Comparison of ENCODE assay signal across 8 cellular contexts in the genomic region with DNA sequence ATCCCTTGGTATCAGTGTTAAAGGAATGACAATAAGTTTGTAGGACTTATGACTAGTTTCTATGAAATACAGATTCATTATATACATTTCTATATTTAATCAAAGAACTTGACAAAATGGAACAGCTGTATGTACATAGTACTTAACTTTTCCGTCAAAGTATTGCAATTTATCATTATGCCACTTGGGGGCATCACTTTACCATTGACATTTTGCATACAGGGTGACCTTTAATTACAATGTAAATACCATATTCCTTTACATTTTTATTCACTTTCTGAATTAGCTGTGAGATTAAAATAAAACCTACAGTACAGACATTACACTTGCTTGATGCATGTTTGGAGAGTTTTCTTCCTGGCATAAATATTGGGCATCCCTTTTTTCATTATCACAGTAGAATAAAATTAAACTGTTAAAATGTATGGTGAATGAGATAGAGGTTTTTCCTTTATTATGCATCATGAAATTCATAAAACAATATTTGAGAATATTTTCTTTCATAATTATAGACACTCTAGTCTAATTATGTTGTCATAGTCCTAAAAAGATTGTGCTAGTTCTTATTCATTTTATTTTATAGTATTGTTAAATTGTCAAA. TPM values are rescaled to one million over a fixed set of nuclear protein-coding genes. Genes with fewer than 3 reads are reported as not detected.
DNase-seq lines count a peak whose midpoint lies in the region; ATAC-seq lines count a peak whose summit lies in the region.

No MANE protein-coding gene starts in this region.

- no peaks in the 10 kb centered on the region for H3K36me3 Mint-ChIP-seq in activated naive CD4-positive, alpha-beta T cell treated with anti-CD3 and anti-CD28 coated beads, Interleukin-2, amount 50 U/mL, for 72 hours

- no peaks in the 10 kb centered on the region for H3K9me3 Mint-ChIP-seq in activated naive CD4-positive, alpha-beta T cell treated with anti-CD3 and anti-CD28 coated beads, Interleukin-2, amount 50 U/mL, for 72 hours

- peak in 1 of 2 donors; percentile 56 for DNase-seq in activated naive CD4-positive, alpha-beta T cell treated with anti-CD3 and anti-CD28 coated beads, Interleukin-2, amount 50 U/mL, for 72 hours (ENCODE audit: low spot score in 2 of 2)
- DNase-seq in activated naive CD4-positive, alpha-beta T cell treated with anti-CD3 and anti-CD28 coated beads, Interleukin-2, amount 50 U/mL, for 16 hours, result no peak
- peak; percentile 42 for DNase-seq in NT2/D1 (ENCODE audit: low read depth, low spot score)
- peak; percentile 47 for DNase-seq in cerebellar cortex (ENCODE audit: low spot score)
- DNase-seq in midbrain (lab: John Stamatoyannopoulos, UW), result peak; percentile 30
- DNase-seq in sciatic nerve (ENCODE audit: low spot score), result no peak
- no peak for DNase-seq in mesenteric fat pad (ENCODE audit: low spot score)

- no peak overlapping the region for H3K9ac ChIP-seq in NT2/D1 (ENCODE audit: insufficient read length, low read depth)

- ATAC-seq in activated naive CD4-positive, alpha-beta T cell treated with anti-CD3 and anti-CD28 coated beads, Interleukin-2, amount 50 U/mL, for 72 hours, result peak; percentile 54 to 64
- ATAC-seq in HG03060 (IDR thresholded peaks at IDR 0.05; ENCODE audit: low read depth, unreplicated experiment), result peak; percentile 60
- ATAC-seq in sciatic nerve, result no peak

- no peak overlapping the region for H3K4me3 ChIP-seq in NT2/D1 (ENCODE audit: insufficient read length, low read depth)

- no peaks in the 10 kb centered on the region for H3K4me1 ChIP-seq in NT2/D1 (ENCODE audit: insufficient read depth, insufficient read length)

- no peaks in the 10 kb centered on the region for H3K36me3 ChIP-seq in NT2/D1 (ENCODE audit: insufficient read depth, insufficient read length, low read length)

- H3K27ac Mint-ChIP-seq in activated naive CD4-positive, alpha-beta T cell treated with anti-CD3 and anti-CD28 coated beads, Interleukin-2, amount 50 U/mL, for 72 hours, result no peak overlapping the region

- no peaks in the 10 kb centered on the region for H3K27me3 ChIP-seq in NT2/D1 (ENCODE audit: insufficient read depth, insufficient read length)

- H3K9me3 ChIP-seq in NT2/D1 (ENCODE audit: insufficient read depth, low read length), result no peaks in the 10 kb centered on the region

- intact Hi-C loops in sciatic nerve (cut with DNase I), result no loop called here

RNA-seq across cellular contexts. Expression of gene NEK11, which starts 6.9 kb away (rescaled TPM):
- 1 to 10 TPM; 1.6 to 2.2 TPM for total RNA-seq in activated naive CD4-positive, alpha-beta T cell treated with anti-CD3 and anti-CD28 coated beads, Interleukin-2, amount 50 U/mL, for 72 hours
- total RNA-seq in sciatic nerve (16.9 TPM), mesenteric fat pad (5.7 TPM)

RNA-seq across cellular contexts. Expression of gene ASTE1, which starts 7.0 kb away (rescaled TPM):
- 10 to 100 TPM in 1 of 2 donors, 1 to 10 TPM in 1; 8.9 to 14.1 TPM for total RNA-seq in activated naive CD4-positive, alpha-beta T cell treated with anti-CD3 and anti-CD28 coated beads, Interleukin-2, amount 50 U/mL, for 72 hours
- total RNA-seq in sciatic nerve (7.7 TPM), mesenteric fat pad (5.5 TPM)

Comparison
In these comparisons a context has a peak if more than half of its experiments do, and no peak if none do; other contexts are left out.
1. DNase-seq: peak in NT2/D1 (single experiment), cerebellar cortex (single experiment) and midbrain (single experiment); none in activated naive CD4-positive, alpha-beta T cell treated with anti-CD3 and anti-CD28 coated beads, Interleukin-2, amount 50 U/mL, for 16 hours (single experiment), sciatic nerve (single experiment) and mesenteric fat pad (single experiment).